24 cellular contexts compared by ENCODE assay signal in genomic region chr15:35740761-35741160, GRCh38.
A peak's percentile ranks its signal among the peaks of the same experiment; 100 is the strongest.
DNase-seq lines count a peak whose midpoint lies in the region; ATAC-seq, FAIRE-seq and TF ChIP-seq lines count a peak whose summit lies in the region.
"Had no signal": no experiment of that assay in that cellular context is flagged by ENCODE, and none has a peak within 500 bp of the region (broad histone marks: within the 10 kb centered on the region; RNA-seq: fewer than 3 reads in every experiment).

No MANE protein-coding gene starts in this region.

- no peak overlapping the region for H3K27ac ChIP-seq in MM.1S (ENCODE audit: low read length)
- H3K27ac ChIP-seq in astrocyte (ENCODE audit: low read depth, low read length) = no peak overlapping the region
- H3K27ac ChIP-seq: dorsolateral prefrontal cortex, KMS-11, ovary had no signal

- H3K9me3 ChIP-seq in MM.1S (replicated peaks; ENCODE audit: insufficient read depth, low read length) = no peaks in the 10 kb centered on the region
- H3K9me3 ChIP-seq in astrocyte (ENCODE audit: insufficient read depth, low read depth, low read length) = no peaks in the 10 kb centered on the region
- H3K9me3 ChIP-seq: HAP-1, ovary had no signal

- no peaks in the 10 kb centered on the region for H3K9me2 ChIP-seq in MM.1S (replicated peaks; ENCODE audit: insufficient read depth, low read length)

- H3K9ac ChIP-seq in MM.1S (ENCODE audit: low read length) = no peak overlapping the region
- H3K9ac ChIP-seq in astrocyte (ENCODE audit: low read length) = no peak overlapping the region
- H3K9ac ChIP-seq: KMS-11 had no signal

- no peaks in the 10 kb centered on the region for H3K36me3 Mint-ChIP-seq in astrocyte (ENCODE audit: low read depth, unreplicated experiment)
- H3K36me3 Mint-ChIP-seq in stimulated activated effector memory CD8-positive, alpha-beta T cell treated with anti-CD3 and anti-CD28 coated beads, Interleukin-12 subunit alpha, Interleukin-12 subunit beta, amount 100 ng/mL, for 72 hours = no peaks in the 10 kb centered on the region
- H3K36me3 Mint-ChIP-seq: activated naive CD8-positive, alpha-beta T cell had no signal

- ATAC-seq in stimulated activated effector memory CD8-positive, alpha-beta T cell treated with anti-CD3 and anti-CD28 coated beads, Interleukin-12 subunit alpha, Interleukin-12 subunit beta, amount 100 ng/mL, for 72 hours = no peak
- ATAC-seq: activated T-cell treated with anti-CD3 and anti-CD28 coated beads, Interleukin-2, amount 50 U/mL, for 4 hours; esophagus mucosa; GM12878 had no signal

- no peak for FAIRE-seq in astrocyte (lab: Jason Lieb, UNC)
- FAIRE-seq: bronchial epithelial cell, G401.6, GM12878, islet of Langerhans, urothelium cell line had no signal

- peaks cover 28% of the 10 kb centered on the region for H3K4me1 Mint-ChIP-seq in astrocyte (ENCODE audit: low read depth, unreplicated experiment)
- H3K4me1 Mint-ChIP-seq in stimulated activated effector memory CD8-positive, alpha-beta T cell treated with anti-CD3 and anti-CD28 coated beads, Interleukin-12 subunit alpha, Interleukin-12 subunit beta, amount 100 ng/mL, for 72 hours = no peaks in the 10 kb centered on the region

- peaks cover 10% of the 10 kb centered on the region for H3K9me3 Mint-ChIP-seq in astrocyte (ENCODE audit: unreplicated experiment)
- H3K9me3 Mint-ChIP-seq in stimulated activated effector memory CD8-positive, alpha-beta T cell treated with anti-CD3 and anti-CD28 coated beads, Interleukin-12 subunit alpha, Interleukin-12 subunit beta, amount 100 ng/mL, for 72 hours = no peaks in the 10 kb centered on the region
- H3K9me3 Mint-ChIP-seq: activated T-cell treated with anti-CD3 and anti-CD28 coated beads, Interleukin-2, amount 50 U/mL, for 4 hours had no signal

- H3K4me1 ChIP-seq in MM.1S (ENCODE audit: low read length) (peaks cover 11% of the 10 kb centered on the region), astrocyte (ENCODE audit: insufficient read depth, low read length) (peaks cover 13% of the 10 kb centered on the region)
- H3K4me1 ChIP-seq: HAP-1 had no signal

- H3K4me3 ChIP-seq in MM.1S (ENCODE audit: low read length) (no peak overlapping the region), astrocyte (ENCODE audit: insufficient read depth, low read depth, low read length) (no peak overlapping the region), fibroblast of villous mesenchyme (ENCODE audit: low read depth, low read length) (no peak overlapping the region)
- H3K4me3 ChIP-seq: dorsolateral prefrontal cortex, GM12878, HAP-1, ovary had no signal

- no peaks in the 10 kb centered on the region for H3K27me3 Mint-ChIP-seq in astrocyte (ENCODE audit: low read depth, unreplicated experiment)

- H3K27ac Mint-ChIP-seq in astrocyte (ENCODE audit: unreplicated experiment) = no peak overlapping the region
- no peak overlapping the region for H3K27ac Mint-ChIP-seq in stimulated activated effector memory CD8-positive, alpha-beta T cell treated with anti-CD3 and anti-CD28 coated beads, Interleukin-12 subunit alpha, Interleukin-12 subunit beta, amount 100 ng/mL, for 72 hours
- H3K27ac Mint-ChIP-seq: activated naive CD8-positive, alpha-beta T cell had no signal

- no peak for TF ChIP-seq CTCF in AG09319 (IDR thresholded peaks at IDR 0.05; ENCODE audit: low read depth, low read length)
- no peak for TF ChIP-seq CTCF in MM.1S (IDR thresholded peaks at IDR 0.05; ENCODE audit: low read length)
- TF ChIP-seq CTCF in astrocyte (IDR thresholded peaks at IDR 0.05; ENCODE audit: insufficient read depth, low read depth, low read length) = no peak
- no peak for TF ChIP-seq CTCF in fibroblast of villous mesenchyme (IDR thresholded peaks at IDR 0.05; ENCODE audit: insufficient read depth, low read depth, low read length)

- H3K27me3 ChIP-seq in MM.1S (replicated peaks; ENCODE audit: insufficient read depth, low read length) (no peaks in the 10 kb centered on the region), astrocyte (ENCODE audit: insufficient read depth, low read length) (no peaks in the 10 kb centered on the region)
- H3K27me3 ChIP-seq: ovary had no signal

- no peak overlapping the region for H3K4me3 Mint-ChIP-seq in astrocyte (ENCODE audit: unreplicated experiment)
- no peak overlapping the region for H3K4me3 Mint-ChIP-seq in stimulated activated effector memory CD8-positive, alpha-beta T cell treated with anti-CD3 and anti-CD28 coated beads, Interleukin-12 subunit alpha, Interleukin-12 subunit beta, amount 100 ng/mL, for 72 hours
- H3K4me3 Mint-ChIP-seq: activated naive CD8-positive, alpha-beta T cell; activated T-cell treated with anti-CD3 and anti-CD28 coated beads, Interleukin-2, amount 50 U/mL, for 4 hours had no signal

- DNase-seq in AG09319 (ENCODE audit: extremely low read depth, low read depth) (peak; percentile 31), MM.1S (no peak), astrocyte (ENCODE audit: low read depth) (peak; percentile 34), fibroblast of villous mesenchyme (ENCODE audit: low read depth) (peak; percentile 70), NCI-H1436 (lab: John Stamatoyannopoulos, UW) (no peak), NCI-H1048 (lab: John Stamatoyannopoulos, UW) (no peak), OCI-M2 (lab: John Stamatoyannopoulos, UW; ENCODE audit: unreplicated experiment) (no peak)
- DNase-seq in stimulated activated effector memory CD8-positive, alpha-beta T cell treated with anti-CD3 and anti-CD28 coated beads, Interleukin-12 subunit alpha, Interleukin-12 subunit beta, amount 100 ng/mL, for 72 hours (ENCODE audit: low spot score in 2 of 2) = no peak
- DNase-seq: activated CD4-positive, alpha-beta T cell treated with anti-CD3 and anti-CD28 coated beads, Interleukin-2, amount 50 U/mL, for 4 hours; activated T-cell treated with anti-CD3 and anti-CD28 coated beads, Interleukin-2, amount 50 U/mL, for 4 hours; COR-L47; dorsolateral prefrontal cortex; NCI-H1092; ovary; stimulated activated CD4-positive, alpha-beta T cell treated with anti-CD3 and anti-CD28 coated beads, Interleukin-2, amount 100 ng/mL, for 48 hours had no signal

- H3K4me2 ChIP-seq in MM.1S (ENCODE audit: low read depth, low read length) = peak overlapping the region; percentile 19
- no peak overlapping the region for H3K4me2 ChIP-seq in astrocyte (ENCODE audit: low read length)
- H3K4me2 ChIP-seq: KMS-11 had no signal

- H4K20me1 ChIP-seq in MM.1S (ENCODE audit: insufficient read depth, low read length) = no peaks in the 10 kb centered on the region
- H4K20me1 ChIP-seq in astrocyte (ENCODE audit: insufficient read depth, low read length) = no peaks in the 10 kb centered on the region

- H3K79me2 ChIP-seq in MM.1S (ENCODE audit: low read length) (no peaks in the 10 kb centered on the region), astrocyte (ENCODE audit: insufficient read depth, low read length) (no peaks in the 10 kb centered on the region)

- H3K36me3 ChIP-seq in MM.1S (replicated peaks; ENCODE audit: insufficient read depth, low read length) = no peaks in the 10 kb centered on the region
- no peaks in the 10 kb centered on the region for H3K36me3 ChIP-seq in astrocyte (ENCODE audit: insufficient read depth, low read length)
- H3K36me3 ChIP-seq: HAP-1, ovary had no signal

- no peaks in the 10 kb centered on the region for H3F3A ChIP-seq in MM.1S (ENCODE audit: insufficient read depth, low read length)

- no peak overlapping the region for H2AFZ ChIP-seq in MM.1S (ENCODE audit: low read length)
- H2AFZ ChIP-seq in astrocyte (ENCODE audit: low read depth, low read length) = no peak overlapping the region

Comparison
In these comparisons a context has a peak if more than half of its experiments do, and no peak if none do; other contexts are left out.
1. DNase-seq: peak in AG09319 (single experiment), astrocyte (single experiment) and fibroblast of villous mesenchyme (single experiment); none in MM.1S (single experiment), NCI-H1436 (single experiment), NCI-H1048 (single experiment), stimulated activated effector memory CD8-positive, alpha-beta T cell treated with anti-CD3 and anti-CD28 coated beads, Interleukin-12 subunit alpha, Interleukin-12 subunit beta, amount 100 ng/mL, for 72 hours (0 of 2) and OCI-M2 (single experiment).